17 cellular contexts compared by ENCODE assay signal in the genomic region with DNA sequence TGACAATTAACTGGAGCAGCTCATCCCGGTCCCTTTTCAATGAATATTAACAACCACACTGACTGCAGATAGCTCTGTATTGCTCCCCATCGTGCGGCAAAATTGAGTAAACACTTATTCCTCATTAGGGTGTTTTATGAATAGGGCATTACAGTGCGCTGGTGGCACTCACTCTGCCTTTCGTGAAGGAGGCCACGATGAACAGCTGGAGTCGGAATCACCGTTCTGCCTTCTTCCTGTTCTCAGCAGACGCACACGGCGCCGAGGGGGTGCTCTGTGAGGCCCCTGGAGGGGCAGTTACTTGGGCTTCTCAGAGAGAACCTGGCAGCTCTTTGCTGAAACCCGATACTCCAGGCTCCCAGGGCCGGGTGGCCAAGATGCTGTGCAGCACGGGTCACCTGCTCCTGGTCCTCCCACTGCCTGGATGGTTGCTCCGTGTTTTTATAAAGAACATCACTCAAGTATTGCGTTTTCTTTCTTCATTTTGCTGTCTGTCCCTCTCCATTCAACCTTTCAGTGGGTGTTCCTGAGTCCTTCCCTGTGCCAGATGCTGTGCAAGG.
"Had no signal": no experiment of that assay in that cellular context is flagged by ENCODE, and none has a peak within 500 bp of the region (broad histone marks: within the 10 kb centered on the region; RNA-seq: fewer than 3 reads in every experiment).

No MANE protein-coding gene starts in this region.

- H3K36me3 ChIP-seq: thyroid gland, upper lobe of right lung had no signal

- H3K9me3 ChIP-seq: thyroid gland, upper lobe of right lung had no signal

- H3K4me1 ChIP-seq: thyroid gland, upper lobe of right lung had no signal

- H3K4me3 ChIP-seq: dorsolateral prefrontal cortex, hepatocyte, thyroid gland, upper lobe of right lung had no signal

- DNase-seq: activated gamma-delta T cell treated with Interleukin-2 at 50 U/mL for 16 hours; activated T-cell treated with anti-CD3 and anti-CD28 coated beads, Interleukin-2, amount 50 U/mL, for 1 hour; central memory CD4-positive, alpha-beta T cell; dorsolateral prefrontal cortex; effector memory CD8-positive, alpha-beta T cell; foreskin melanocyte; glutamatergic neuron; kidney glomerular epithelial cell; left ventricle myocardium superior; stimulated activated CD4-positive, alpha-beta T cell treated with anti-CD3 and anti-CD28 coated beads, Interleukin-4, amount 100 ng/mL, for 24 hours; substantia nigra; T-helper 9 cell; thyroid gland; upper lobe of right lung had no signal

- H2AFZ ChIP-seq: hepatocyte had no signal

- H3K27me3 ChIP-seq: hepatocyte, thyroid gland had no signal

- H3K4me2 ChIP-seq: hepatocyte had no signal

- H3K79me2 ChIP-seq: hepatocyte had no signal

- H3K27ac ChIP-seq: dorsolateral prefrontal cortex, hepatocyte, thyroid gland, upper lobe of right lung had no signal

- ATAC-seq: activated naive CD4-positive, alpha-beta T cell treated with anti-CD3 and anti-CD28 coated beads, Interleukin-2, amount 50 U/mL, for 72 hours; effector memory CD8-positive, alpha-beta T cell; esophagus mucosa; left ventricle myocardium superior; upper lobe of right lung had no signal
